Comparison of ENCODE assay signal across 8 cellular contexts in the genomic region with DNA sequence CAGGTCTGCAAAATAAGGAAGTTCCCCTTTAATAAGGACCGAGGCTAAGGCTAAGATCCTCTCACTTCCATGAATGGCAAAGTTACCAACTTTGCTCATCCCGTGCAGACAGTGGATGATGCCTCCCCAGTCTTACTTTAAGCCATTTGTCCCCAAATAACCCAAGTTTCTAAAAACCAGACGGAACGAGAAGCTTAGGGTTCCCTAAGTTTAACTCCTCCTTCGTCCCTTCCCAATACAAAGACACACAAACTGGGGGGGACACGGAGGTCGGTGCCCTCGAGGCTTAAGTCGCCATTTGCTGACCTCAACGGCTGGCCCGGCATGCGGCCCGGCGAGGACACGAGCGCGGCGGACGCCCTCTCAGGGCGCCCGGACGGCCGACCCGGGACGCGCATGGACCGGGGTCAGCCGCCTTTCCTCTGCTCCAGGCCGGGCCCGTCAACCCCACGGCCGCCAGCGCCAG. TPM values are rescaled to one million over a fixed set of nuclear protein-coding genes. Genes with fewer than 3 reads are reported as not detected.
DNase-seq lines count a peak whose midpoint lies in the region; ATAC-seq and TF ChIP-seq lines count a peak whose summit lies in the region.

No MANE protein-coding gene starts in this region.

- DNase-seq in NOMO-1 treated with dmso at 0.1 percent for 144 hours (lab: John Stamatoyannopoulos, UW; ENCODE audit: unreplicated experiment) (peak; percentile 44), left cardiac atrium (peak; percentile 41), posterior cingulate gyrus (peak in 7 of 10 donors; percentile 10 to 87 (median 45))
- no peak for DNase-seq in activated naive CD8-positive, alpha-beta T cell treated with anti-CD3 and anti-CD28 coated beads, Interleukin-2, amount 10 ng/mL, durations not matched to agents 7 days and 5 days
- DNase-seq in stimulated activated naive CD4-positive, alpha-beta T cell treated with Interleukin-2 at 50 U/mL for 16 hours (lab: John Stamatoyannopoulos, UW), result no peak

- H3K27me3 Mint-ChIP-seq in activated naive CD8-positive, alpha-beta T cell treated with anti-CD3 and anti-CD28 coated beads, Interleukin-2, amount 10 ng/mL, durations not matched to agents 7 days and 5 days, result no peaks in the 10 kb centered on the region

- H3K4me1 Mint-ChIP-seq in activated naive CD8-positive, alpha-beta T cell treated with anti-CD3 and anti-CD28 coated beads, Interleukin-2, amount 10 ng/mL, durations not matched to agents 7 days and 5 days, result peaks cover 29% of the 10 kb centered on the region

- TF ChIP-seq CTCF in C4-2B (conservative IDR thresholded peaks at IDR 0.05), result no peak

- H3K27ac Mint-ChIP-seq in activated naive CD8-positive, alpha-beta T cell treated with anti-CD3 and anti-CD28 coated beads, Interleukin-2, amount 10 ng/mL, durations not matched to agents 7 days and 5 days, result peak overlapping the region; percentile 14

- POLR2A ChIA-PET in activated naive CD8-positive, alpha-beta T cell treated with anti-CD3 and anti-CD28 coated beads, Interleukin-2, amount 10 ng/mL, durations not matched to agents 7 days and 5 days (lab: Charles Lee), result interaction anchor here (1.0 to 3.3 kb wide), 10 partner anchors 13 to 151 kb away, joined by 3 to 69 read pairs (median 4); a partner anchor contains a TSS

- ATAC-seq in GM18873 (IDR thresholded peaks at IDR 0.05; ENCODE audit: low FRiP score, unreplicated experiment) (peak; percentile 18), HG03097 (IDR thresholded peaks at IDR 0.05; ENCODE audit: low FRiP score, unreplicated experiment) (peak; percentile 10), left cardiac atrium (peak; percentile 5 to 7)
- ATAC-seq in activated naive CD8-positive, alpha-beta T cell treated with anti-CD3 and anti-CD28 coated beads, Interleukin-2, amount 10 ng/mL, durations not matched to agents 7 days and 5 days (ENCODE audit: low read depth), result no peak

- peaks cover 1% of the 10 kb centered on the region for H3K36me3 Mint-ChIP-seq in activated naive CD8-positive, alpha-beta T cell treated with anti-CD3 and anti-CD28 coated beads, Interleukin-2, amount 10 ng/mL, durations not matched to agents 7 days and 5 days

- H3K4me3 Mint-ChIP-seq in activated naive CD8-positive, alpha-beta T cell treated with anti-CD3 and anti-CD28 coated beads, Interleukin-2, amount 10 ng/mL, durations not matched to agents 7 days and 5 days, result peak overlapping the region; percentile 76

- H3K9me3 Mint-ChIP-seq in activated naive CD8-positive, alpha-beta T cell treated with anti-CD3 and anti-CD28 coated beads, Interleukin-2, amount 10 ng/mL, durations not matched to agents 7 days and 5 days, result no peaks in the 10 kb centered on the region

- intact Hi-C loops in left cardiac atrium (cut with DNase I) (loop anchor here (2.0 to 10.0 kb wide), 3 partner anchors 79 to 151 kb away; a partner anchor contains a TSS), posterior cingulate gyrus (cut with DNase I) (loop anchor here (1.0 to 10.0 kb wide), 2 partner anchors 79 to 151 kb away; a partner anchor contains a TSS)

- peak overlapping the region; percentile 89 for H3K27ac ChIP-seq in C4-2B

RNA-seq across cellular contexts. Expression of a gene that starts 0.5 kb away (rescaled TPM):
- 1 to 10 TPM; 6.6 to 7.2 TPM for total RNA-seq in activated naive CD8-positive, alpha-beta T cell treated with anti-CD3 and anti-CD28 coated beads, Interleukin-2, amount 10 ng/mL, durations not matched to agents 7 days and 5 days
- total RNA-seq in left cardiac atrium, result 10 to 100 TPM; 10.1 to 11.7 TPM

Comparison
In these comparisons a context has a peak if more than half of its experiments do, and no peak if none do; other contexts are left out.
1. DNase-seq: peak in NOMO-1 treated with dmso at 0.1 percent for 144 hours (single experiment), left cardiac atrium (single experiment) and posterior cingulate gyrus (7 of 10); none in activated naive CD8-positive, alpha-beta T cell treated with anti-CD3 and anti-CD28 coated beads, Interleukin-2, amount 10 ng/mL, durations not matched to agents 7 days and 5 days (single experiment) and stimulated activated naive CD4-positive, alpha-beta T cell treated with Interleukin-2 at 50 U/mL for 16 hours (single experiment).